ENCODE assay signal across 15 cellular contexts in the genomic region with DNA sequence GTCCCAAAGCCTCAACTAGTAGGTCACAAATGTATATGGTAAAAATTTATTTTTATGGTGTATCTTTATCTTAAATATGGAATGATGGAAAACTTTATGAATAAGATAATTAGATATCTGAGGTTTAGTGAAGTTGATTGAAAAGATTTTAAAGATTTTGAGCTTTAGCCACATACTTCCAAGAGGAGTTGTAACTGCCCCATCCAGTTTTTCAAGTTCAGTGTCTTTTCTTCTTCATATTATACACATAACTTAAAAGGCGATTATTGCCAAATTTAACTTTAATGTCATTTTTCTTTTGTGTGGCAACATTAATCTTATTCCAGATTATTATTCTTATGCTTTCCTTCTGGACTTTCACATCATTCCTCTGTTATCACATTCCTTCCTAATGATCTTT.
DNase-seq lines count a peak whose midpoint lies in the region; TF ChIP-seq lines count a peak whose summit lies in the region.
"Had no signal": no experiment of that assay in that cellular context is flagged by ENCODE, and none has a peak within 500 bp of the region (broad histone marks: within the 10 kb centered on the region; RNA-seq: fewer than 3 reads in every experiment).

No MANE protein-coding gene starts in this region.

- DNase-seq in Calu3 (peak; percentile 12), epithelial cell of esophagus (ENCODE audit: low read depth) (peak; percentile 66), smooth muscle cell (lab: John Stamatoyannopoulos, UW; ENCODE audit: unreplicated experiment) (no peak), DMS 273 treated with DMSO at 0.1 percent for 48 hours (lab: John Stamatoyannopoulos, UW) (no peak)
- no peak for DNase-seq in central memory CD4-positive, alpha-beta T cell
- DNase-seq in stimulated activated CD4-positive, alpha-beta T cell treated with anti-CD3 and anti-CD28 coated beads, Interleukin-12 subunit alpha, Interleukin-12 subunit beta, amount 100 ng/mL, for 4 hours, result no peak
- DNase-seq: CD8-positive, alpha-beta T cell; COR-L47; DMS79; HCEC 1CT; HFFc6 had no signal

- no peak overlapping the region for H3K27ac Mint-ChIP-seq in Calu3 (ENCODE audit: unreplicated experiment)
- H3K27ac Mint-ChIP-seq: B cell; CD8-positive, alpha-beta T cell; HFFc6 had no signal

- H3K36me3 ChIP-seq in smooth muscle cell (ENCODE audit: low read depth), result no peaks in the 10 kb centered on the region

- no peaks in the 10 kb centered on the region for H3K9me3 ChIP-seq in smooth muscle cell (replicated peaks; ENCODE audit: low read depth)

- WGBS in smooth muscle cell (ENCODE audit: low lambda C conversion rate), result 0% methylated on average over 1 of the region's 1 CpG

- peaks cover 14% of the 10 kb centered on the region for H3F3A ChIP-seq in smooth muscle cell (ENCODE audit: low read depth)

- no peaks in the 10 kb centered on the region for H3K36me3 Mint-ChIP-seq in Calu3 (ENCODE audit: insufficient read depth, unreplicated experiment)
- H3K36me3 Mint-ChIP-seq: CD8-positive, alpha-beta T cell had no signal

- BruUV-seq in Calu3 (replicated peaks; lab: Mats Ljungman, UMichigan), result no TSS peak

- H3K9me3 Mint-ChIP-seq in Calu3 (ENCODE audit: low read depth, unreplicated experiment), result no peaks in the 10 kb centered on the region

- no peak for TF ChIP-seq EP300 in Ishikawa (IDR thresholded peaks at IDR 0.05; ENCODE audit: borderline replicate concordance)

- no peak overlapping the region for H3K4me3 Mint-ChIP-seq in Calu3 (ENCODE audit: low read depth, unreplicated experiment)
- H3K4me3 Mint-ChIP-seq: B cell; CD8-positive, alpha-beta T cell; HFFc6 had no signal

- peaks cover 8% of the 10 kb centered on the region for H3K4me1 Mint-ChIP-seq in Calu3 (ENCODE audit: low read depth, unreplicated experiment)
- H3K4me1 Mint-ChIP-seq: B cell had no signal

- H3K4me2 ChIP-seq in smooth muscle cell, result no peak overlapping the region

- TF ChIP-seq RAD21 in Ishikawa (IDR thresholded peaks at IDR 0.05; ENCODE audit: low read depth), result no peak

- H3K9ac ChIP-seq in smooth muscle cell (ENCODE audit: low read depth), result no peak overlapping the region

- peak overlapping the region; percentile 67 for H2AFZ ChIP-seq in smooth muscle cell (ENCODE audit: low read depth)

- H4K20me1 ChIP-seq in smooth muscle cell (ENCODE audit: low read depth), result no peaks in the 10 kb centered on the region

- no peak overlapping the region for H3K27ac ChIP-seq in smooth muscle cell (ENCODE audit: low read depth)
- H3K27ac ChIP-seq: C4-2B had no signal

- no peaks in the 10 kb centered on the region for H3K27me3 Mint-ChIP-seq in Calu3 (ENCODE audit: unreplicated experiment)
- H3K27me3 Mint-ChIP-seq: B cell had no signal

- CTCF ChIA-PET in Calu3 (lab: Charles Lee), result interaction anchor here (1.3 kb wide), 1 partner anchor 13 kb away, joined by 3 read pairs; no protein-coding TSS in a partner anchor

- intact Hi-C loops in Calu3 (cut with micrococcal nuclease; ENCODE audit: unreplicated experiment), result no loop called here

- no peaks in the 10 kb centered on the region for H3K27me3 ChIP-seq in smooth muscle cell (ENCODE audit: low read depth)

- H3K4me3 ChIP-seq in epithelial cell of esophagus (ENCODE audit: low read length) (no peak overlapping the region), smooth muscle cell (no peak overlapping the region)
- H3K4me3 ChIP-seq: GM12878 had no signal

- TF ChIP-seq CTCF in Calu3 (IDR thresholded peaks at IDR 0.05; ENCODE audit: unreplicated experiment) (no peak), epithelial cell of esophagus (IDR thresholded peaks at IDR 0.05; ENCODE audit: insufficient read depth, low read depth, low read length, missing control alignments) (no peak), smooth muscle cell (IDR thresholded peaks at IDR 0.05; ENCODE audit: borderline replicate concordance, insufficient read depth, poor library complexity, severe bottlenecking) (no peak)

- H3K79me2 ChIP-seq in smooth muscle cell (ENCODE audit: low read depth), result no peaks in the 10 kb centered on the region

- H3K4me1 ChIP-seq in smooth muscle cell (ENCODE audit: low read depth), result peaks cover 19% of the 10 kb centered on the region

TF ChIP-seq in Ishikawa, 13 proteins besides CTCF, POLR2A, EP300 and RAD21:
- TF ChIP-seq, protein P1, sequence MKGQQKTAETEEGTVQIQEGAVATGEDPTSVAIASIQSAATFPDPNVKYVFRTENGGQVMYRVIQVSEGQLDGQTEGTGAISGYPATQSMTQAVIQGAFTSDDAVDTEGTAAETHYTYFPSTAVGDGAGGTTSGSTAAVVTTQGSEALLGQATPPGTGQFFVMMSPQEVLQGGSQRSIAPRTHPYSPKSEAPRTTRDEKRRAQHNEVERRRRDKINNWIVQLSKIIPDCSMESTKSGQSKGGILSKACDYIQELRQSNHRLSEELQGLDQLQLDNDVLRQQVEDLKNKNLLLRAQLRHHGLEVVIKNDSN (IDR thresholded peaks at IDR 0.05), result no peak
- TF ChIP-seq EGR1 (IDR thresholded peaks at IDR 0.05) (no peak), NFIC (IDR thresholded peaks at IDR 0.05) (0 out of 2 replicates have a peak, but pooled peaks have one; percentile 7)

Comparison
In these comparisons a context has a peak if more than half of its experiments do, and no peak if none do; other contexts are left out.
1. DNase-seq: peak in Calu3 (single experiment) and epithelial cell of esophagus (single experiment); none in smooth muscle cell (single experiment), central memory CD4-positive, alpha-beta T cell (single experiment), stimulated activated CD4-positive, alpha-beta T cell treated with anti-CD3 and anti-CD28 coated beads, Interleukin-12 subunit alpha, Interleukin-12 subunit beta, amount 100 ng/mL, for 4 hours (single experiment) and DMS 273 treated with DMSO at 0.1 percent for 48 hours (single experiment).